Comparison of ENCODE assay signal across 27 cellular contexts in the genomic region with DNA sequence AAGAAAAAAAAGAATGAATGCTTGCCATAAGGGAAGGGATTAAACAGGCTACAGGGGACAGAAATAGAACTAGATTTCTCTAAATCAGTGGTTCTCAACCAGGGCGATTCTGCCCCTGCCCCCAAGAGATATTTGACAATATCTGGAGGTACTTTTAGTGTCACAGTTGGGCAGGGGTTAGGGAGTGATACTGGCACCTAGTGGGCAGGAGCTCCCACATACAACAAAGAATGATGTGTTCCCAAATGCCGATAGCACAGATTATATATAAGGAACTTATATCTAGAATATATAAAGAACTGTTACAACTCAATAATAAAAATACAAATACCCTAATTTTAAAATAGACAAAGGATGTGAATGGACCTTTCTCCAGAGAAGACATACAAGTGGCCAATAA. TPM values are rescaled to one million over a fixed set of nuclear protein-coding genes. Genes with fewer than 3 reads are reported as not detected.
DNase-seq lines count a peak whose midpoint lies in the region; ATAC-seq and TF ChIP-seq lines count a peak whose summit lies in the region.
"Had no signal": no experiment of that assay in that cellular context is flagged by ENCODE, and none has a peak within 500 bp of the region (broad histone marks: within the 10 kb centered on the region; RNA-seq: fewer than 3 reads in every experiment).

No MANE protein-coding gene starts in this region.

- no peak overlapping the region for H3K4me2 ChIP-seq in SK-N-SH

- no peak for TF ChIP-seq EP300 in SK-N-SH (IDR thresholded peaks at IDR 0.05; ENCODE audit: borderline replicate concordance in 1 of 2, low read depth in 1 of 2, low read length in 1 of 2)

- DNase-seq in activated T-cell treated with anti-CD3 and anti-CD28 coated beads, Interleukin-2, amount 50 U/mL, for 72 hours, result no peak
- DNase-seq in activated T-cell treated with anti-CD3 and anti-CD28 coated beads for 4 hours (no peak), SK-N-SH (no peak), epithelial cell of esophagus (ENCODE audit: low read depth) (peak; percentile 1), T-helper 9 cell (no peak)
- no peak for DNase-seq in stimulated activated CD4-positive, alpha-beta T cell treated with anti-CD3 and anti-CD28 coated beads, Interleukin-4, amount 100 ng/mL, for 24 hours
- DNase-seq: activated CD4-positive, alpha-beta T cell treated with anti-CD3 and anti-CD28 coated beads, Interleukin-2, amount 50 U/mL, for 1 hour; activated CD8-positive, alpha-beta memory T cell treated with anti-CD3 and anti-CD28 coated beads, Interleukin-2, amount 50 U/mL, for 48 hours; activated effector memory CD4-positive, alpha-beta T cell treated with anti-CD3 and anti-CD28 coated beads, Interleukin-2, amount 50 U/mL, for 16 hours; CD4-positive, CD25-positive, alpha-beta regulatory T cell; DMS53; dorsolateral prefrontal cortex; NCI-H1417 treated with DMSO at 0.1 percent for 48 hours; NCI-H526; right cardiac atrium; SHP77; stimulated activated CD4-positive, alpha-beta T cell treated with anti-CD3 and anti-CD28 coated beads, Interleukin-12 subunit alpha, Interleukin-12 subunit beta, amount 100 ng/mL, for 4 hours; stimulated activated CD8-positive, alpha-beta memory T cell treated with anti-CD3 and anti-CD28 coated beads, Interleukin-4, amount 100 ng/mL, for 48 hours had no signal

- H3K36me3 ChIP-seq in SK-N-SH (replicated peaks in 1 of 2; ENCODE audit: control insufficient read depth in 1 of 2, insufficient read depth in 2 of 2, low read length in 1 of 2), result peaks cover 0 to 4% of the 10 kb centered on the region in 2 experiments

- 52% methylated on average over 2 of the region's 2 CpGs for WGBS in SK-N-SH (ENCODE audit: low lambda C conversion rate)

- CTCF ChIA-PET in SK-N-SH (lab: Yijun Ruan, JAX), result interaction anchor here (0.6 to 1.9 kb wide), 10 partner anchors 9 to 1193 kb away, joined by 3 to 8 read pairs (median 4); a partner anchor contains a TSS

- no peaks in the 10 kb centered on the region for H3K9me2 ChIP-seq in SK-N-SH

- ATAC-seq in activated T-cell treated with anti-CD3 and anti-CD28 coated beads, Interleukin-2, amount 50 U/mL, for 72 hours (replicated peaks in 1 of 2), result no peak
- ATAC-seq in HG03025 (IDR thresholded peaks at IDR 0.05; ENCODE audit: low FRiP score, unreplicated experiment) (no peak), GM18870 (IDR thresholded peaks at IDR 0.05; ENCODE audit: unreplicated experiment) (no peak)
- ATAC-seq: right cardiac atrium had no signal

- peak; percentile 38 for TF ChIP-seq CTCF in SK-N-SH (IDR thresholded peaks at IDR 0.05)
- no peak for TF ChIP-seq CTCF in epithelial cell of esophagus (IDR thresholded peaks at IDR 0.05; ENCODE audit: insufficient read depth, low read depth, low read length, missing control alignments)

- no peaks in the 10 kb centered on the region for H3K9me3 Mint-ChIP-seq in activated T-cell treated with anti-CD3 and anti-CD28 coated beads, Interleukin-2, amount 50 U/mL, for 72 hours
- H3K9me3 Mint-ChIP-seq: CD4-positive, CD25-positive, alpha-beta regulatory T cell; memory B cell had no signal

- H3K79me2 ChIP-seq in SK-N-SH (ENCODE audit: insufficient read depth), result no peaks in the 10 kb centered on the region

- H4K20me1 ChIP-seq in SK-N-SH (ENCODE audit: insufficient read depth), result no peaks in the 10 kb centered on the region

- H3K27ac Mint-ChIP-seq in activated T-cell treated with anti-CD3 and anti-CD28 coated beads, Interleukin-2, amount 50 U/mL, for 72 hours, result peak overlapping the region; percentile 35
- H3K27ac Mint-ChIP-seq: CD4-positive, CD25-positive, alpha-beta regulatory T cell; memory B cell had no signal

- 0 out of 4 replicates have a peak, but pooled peaks cover 0 to 12% of the 10 kb centered on the region in 2 experiments for H3K4me1 ChIP-seq in SK-N-SH (ENCODE audit: control insufficient read depth in 1 of 2, insufficient read depth in 2 of 2, low read depth in 1 of 2, low read length in 1 of 2)

- H3K36me3 Mint-ChIP-seq in activated T-cell treated with anti-CD3 and anti-CD28 coated beads, Interleukin-2, amount 50 U/mL, for 72 hours (ENCODE audit: insufficient read depth in 2 of 2), result peaks cover 2% of the 10 kb centered on the region in 2 donors

- peaks cover 31% of the 10 kb centered on the region for H3F3A ChIP-seq in SK-N-SH (replicated peaks; ENCODE audit: insufficient read depth)

- H3K27me3 ChIP-seq in SK-N-SH (ENCODE audit: insufficient read depth), result no peaks in the 10 kb centered on the region
- H3K27me3 ChIP-seq: cardiac muscle cell had no signal

- H3K9ac ChIP-seq in SK-N-SH, result no peak overlapping the region

- peak; percentile 32; the same call in 1 of the 2 replicates for TF ChIP-seq RAD21 in SK-N-SH (IDR thresholded peaks at IDR 0.05; ENCODE audit: low read length)

- H3K4me3 Mint-ChIP-seq in activated T-cell treated with anti-CD3 and anti-CD28 coated beads, Interleukin-2, amount 50 U/mL, for 72 hours, result no peak overlapping the region
- H3K4me3 Mint-ChIP-seq: CD4-positive, CD25-positive, alpha-beta regulatory T cell; memory B cell had no signal

- no peak overlapping the region for H2AFZ ChIP-seq in SK-N-SH (ENCODE audit: low read depth)

- H3K27me3 Mint-ChIP-seq in activated T-cell treated with anti-CD3 and anti-CD28 coated beads, Interleukin-2, amount 50 U/mL, for 72 hours (ENCODE audit: low read depth), result peaks cover 10% of the 10 kb centered on the region
- H3K27me3 Mint-ChIP-seq: CD4-positive, CD25-positive, alpha-beta regulatory T cell; memory B cell had no signal

- no peaks in the 10 kb centered on the region for H3K9me3 ChIP-seq in SK-N-SH

- H3K27ac ChIP-seq in SK-N-SH (ENCODE audit: low read depth in 2 of 2, low read length in 1 of 2), result peak overlapping the region in 1 of 2 experiments; percentile 74; a peak in 2 of 4 replicates
- H3K27ac ChIP-seq: cardiac muscle cell, dorsolateral prefrontal cortex had no signal

- no peaks in the 10 kb centered on the region for H3K4me1 Mint-ChIP-seq in activated T-cell treated with anti-CD3 and anti-CD28 coated beads, Interleukin-2, amount 50 U/mL, for 72 hours (ENCODE audit: low read depth)
- H3K4me1 Mint-ChIP-seq: memory B cell had no signal

- POLR2A ChIA-PET in SK-N-SH (lab: Yijun Ruan, JAX), result no interaction called here

- no peak overlapping the region for H3K4me3 ChIP-seq in SK-N-SH (ENCODE audit: low read depth in 2 of 2, low read length in 1 of 2)
- no peak overlapping the region for H3K4me3 ChIP-seq in epithelial cell of esophagus (ENCODE audit: low read length)
- H3K4me3 ChIP-seq: cardiac muscle cell, dorsolateral prefrontal cortex had no signal

TF ChIP-seq in SK-N-SH, 30 proteins besides CTCF, POLR2A, EP300 and RAD21:
- no peak for TF ChIP-seq FOXJ3 (CRISPR knock-in tag; IDR thresholded peaks at IDR 0.05)
- TF ChIP-seq GABPA (IDR thresholded peaks at IDR 0.05; ENCODE audit: low read depth), result no peak
- no peak for TF ChIP-seq MEF2A (IDR thresholded peaks at IDR 0.05; ENCODE audit: borderline replicate concordance, low read depth)
- TF ChIP-seq CHD2 (IDR thresholded peaks at IDR 0.05; ENCODE audit: low read length, partially characterized antibody), result no peak

RNA-seq across cellular contexts. Expression of a gene that starts 14.7 kb away (rescaled TPM):
- not detected for total RNA-seq in activated T-cell treated with anti-CD3 and anti-CD28 coated beads, Interleukin-2, amount 50 U/mL, for 72 hours
- polyA plus RNA-seq in SK-N-SH (2012; rRNA removed), result not detected in 2 replicates
- polyA plus RNA-seq in SK-N-SH (2012; cell fraction: cytosol; rRNA removed), result not detected in 2 replicates
- polyA plus RNA-seq in SK-N-SH (2012; cell fraction: nucleus; rRNA removed), result not detected in 2 replicates
- total RNA-seq: cardiac muscle cell; CD4-positive, CD25-positive, alpha-beta regulatory T cell; dorsolateral prefrontal cortex; M059J; osteoblast; right cardiac atrium; subcutaneous adipose tissue; T-helper 1 cell treated with Interleukin-12 subunit alpha and Interleukin-12 subunit beta and Interleukin-4 antibody, amounts not matched to agents 30 ng/mL and 1 ng/mL, for 36 hours; ureter had no signal
- polyA plus RNA-seq: cardiac muscle cell; CD4-positive, CD25-positive, alpha-beta regulatory T cell; right cardiac atrium had no signal

RNA-seq across cellular contexts. Expression of a gene that starts 47.8 kb away (rescaled TPM):
- 1 to 10 TPM; 8.1 to 8.3 TPM for total RNA-seq in activated T-cell treated with anti-CD3 and anti-CD28 coated beads, Interleukin-2, amount 50 U/mL, for 72 hours
- polyA plus RNA-seq in SK-N-SH (2012; rRNA removed), result 6.1 and 6.9 TPM in 2 replicates
- polyA plus RNA-seq in SK-N-SH (2012; cell fraction: cytosol; rRNA removed), result 6.8 and 7.0 TPM in 2 replicates
- polyA plus RNA-seq in SK-N-SH (2012; cell fraction: nucleus; rRNA removed), result 9.2 and 16.5 TPM in 2 replicates

RNA-seq across cellular contexts. Expression of a gene that starts 54.8 kb away (rescaled TPM):
- total RNA-seq in activated T-cell treated with anti-CD3 and anti-CD28 coated beads, Interleukin-2, amount 50 U/mL, for 72 hours, result 10 to 100 TPM; 15.3 to 20.8 TPM
- polyA plus RNA-seq in SK-N-SH (2012; rRNA removed), result 11.9 and 12.9 TPM in 2 replicates
- polyA plus RNA-seq in SK-N-SH (2012; cell fraction: cytosol; rRNA removed), result 17.7 and 21.6 TPM in 2 replicates
- polyA plus RNA-seq in SK-N-SH (2012; cell fraction: nucleus; rRNA removed), result 6.9 and 9.8 TPM in 2 replicates
